Comparison of ENCODE assay signal across 21 cellular contexts in the genomic region with DNA sequence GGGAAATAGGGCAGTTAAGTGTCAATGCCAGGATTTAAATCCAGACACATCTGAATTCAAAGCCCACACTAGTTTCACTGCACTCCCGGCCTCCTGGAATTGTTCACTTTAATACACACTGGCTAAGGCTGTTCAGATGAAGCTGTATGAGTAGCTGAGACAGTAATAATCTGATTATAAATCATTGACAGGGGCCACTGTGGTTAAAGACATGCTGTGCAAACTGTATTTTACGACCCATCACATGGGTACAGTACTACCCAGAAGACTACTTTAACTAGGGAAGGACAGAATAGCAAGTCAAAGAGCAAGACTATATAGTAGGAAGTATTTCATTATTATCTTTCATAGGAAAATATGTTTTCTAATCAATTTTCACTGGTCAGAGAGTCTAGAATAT. TPM values are rescaled to one million over a fixed set of nuclear protein-coding genes. Genes with fewer than 3 reads are reported as not detected.
"Had no signal": no experiment of that assay in that cellular context is flagged by ENCODE, and none has a peak within 500 bp of the region (broad histone marks: within the 10 kb centered on the region; RNA-seq: fewer than 3 reads in every experiment).

No MANE protein-coding gene starts in this region.

- ATAC-seq: left ventricle myocardium superior; naive thymus-derived CD4-positive, alpha-beta T cell; sciatic nerve; stimulated activated effector memory CD8-positive, alpha-beta T cell treated with anti-CD3 and anti-CD28 coated beads, Interleukin-12 subunit alpha, Interleukin-12 subunit beta, amount 100 ng/mL, for 72 hours had no signal

- H3K9me3 ChIP-seq: right atrium auricular region, stomach, thyroid gland, vagina had no signal

- H3K27ac ChIP-seq: dorsolateral prefrontal cortex, neural progenitor cell, parathyroid adenoma, right atrium auricular region, stomach, thyroid gland, vagina had no signal

- H3K27me3 ChIP-seq: dorsolateral prefrontal cortex, neural progenitor cell, right atrium auricular region, stomach, thyroid gland, vagina had no signal

- H3K4me3 ChIP-seq: dorsolateral prefrontal cortex, lung, neural progenitor cell, right atrium auricular region, smooth muscle cell, stomach, thyroid gland, vagina had no signal

- H3K4me1 ChIP-seq: parathyroid adenoma, right atrium auricular region, stomach, thyroid gland, vagina had no signal

- DNase-seq: dorsolateral prefrontal cortex; effector CD4-positive, alpha-beta T cell; head of caudate nucleus; kidney; left ventricle myocardium superior; naive thymus-derived CD4-positive, alpha-beta T cell; stimulated activated CD4-positive, alpha-beta T cell treated with anti-CD3 and anti-CD28 coated beads, Interleukin-12 subunit alpha, Interleukin-12 subunit beta, amount 100 ng/mL, for 4 hours; stimulated activated CD4-positive, alpha-beta T cell treated with anti-CD3 and anti-CD28 coated beads, Interleukin-1b, Interleukin-23, amount 100 ng/mL, for 48 hours; stimulated activated CD4-positive, alpha-beta T cell treated with anti-CD3 and anti-CD28 coated beads, Interleukin-4, amount 100 ng/mL, for 24 hours; stimulated activated naive CD4-positive, alpha-beta T cell treated with Interleukin-2 at 50 U/mL for 16 hours; stomach; thyroid gland; trophoblast cell had no signal

- H3K36me3 ChIP-seq: neural progenitor cell, right atrium auricular region, stomach, thyroid gland, vagina had no signal

RNA-seq across cellular contexts. Expression of a gene that starts 16.1 kb away (rescaled TPM):
- total RNA-seq: naive thymus-derived CD4-positive, alpha-beta T cell had no signal
